Comparison of ENCODE assay signal across 15 cellular contexts in the genomic region with DNA sequence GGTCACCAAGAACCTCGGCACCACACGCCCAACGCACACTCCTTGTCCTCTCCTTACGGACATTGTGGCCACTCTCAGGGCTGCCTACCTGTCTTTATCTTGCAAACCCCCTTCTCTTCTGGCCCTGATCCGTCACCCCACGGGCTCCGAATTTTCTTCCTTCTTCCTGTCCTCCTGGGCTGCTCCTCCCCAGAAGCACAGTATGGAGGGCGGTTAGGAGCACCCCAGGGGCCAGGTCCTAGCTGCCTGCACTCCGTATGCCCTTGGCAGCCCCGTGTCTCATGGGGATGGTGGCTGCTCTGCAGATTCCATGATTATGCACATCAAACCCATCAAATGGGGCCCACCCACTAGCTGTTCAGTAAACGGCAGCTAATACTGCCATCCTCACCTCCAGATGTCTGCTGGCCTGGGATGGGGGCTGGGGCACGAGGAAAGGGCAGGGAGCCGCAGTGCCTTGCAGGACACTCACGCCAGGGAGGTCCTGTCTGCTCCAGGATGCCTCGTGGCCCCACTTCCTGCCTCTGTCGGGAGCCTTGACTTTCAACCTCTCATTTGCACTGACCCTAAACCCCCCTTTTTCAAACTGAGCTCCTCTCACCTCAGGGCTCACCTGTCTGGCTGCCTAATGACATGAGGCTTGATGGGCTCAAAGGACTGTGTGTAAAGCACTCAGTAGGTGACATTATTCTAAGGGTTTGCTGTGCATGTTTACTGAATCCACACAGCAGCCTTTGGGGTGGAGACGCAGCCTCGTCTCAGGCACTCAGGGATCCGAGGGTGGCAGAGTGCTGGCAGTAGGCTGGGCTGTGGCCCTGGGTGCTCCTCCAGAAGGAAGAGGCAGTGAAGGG.
"Had no signal": no experiment of that assay in that cellular context is flagged by ENCODE, and none has a peak within 500 bp of the region (broad histone marks: within the 10 kb centered on the region; RNA-seq: fewer than 3 reads in every experiment).

No MANE protein-coding gene starts in this region.

- H3K27ac Mint-ChIP-seq: endodermal cell, memory B cell had no signal

- H3K4me1 ChIP-seq: left lung, prostate gland, right lobe of liver had no signal

- H3K27me3 ChIP-seq: right lobe of liver had no signal

- H3K9me3 ChIP-seq: prostate gland had no signal

- ATAC-seq: heart left ventricle; left lung; mucosa of descending colon; naive thymus-derived CD8-positive, alpha-beta T cell; right lobe of liver had no signal

- DNase-seq: activated CD4-positive, alpha-beta T cell treated with anti-CD3 and anti-CD28 coated beads, Interleukin-2, amount 50 U/mL, for 1 hour; activated CD8-positive, alpha-beta memory T cell treated with anti-CD3 and anti-CD28 coated beads for 24 hours; activated T-cell treated with anti-CD3 and anti-CD28 coated beads for 4 hours; endodermal cell; occipital lobe; stimulated activated CD4-positive, alpha-beta T cell treated with anti-CD3 and anti-CD28 coated beads, Interleukin-1b, Interleukin-23, amount 100 ng/mL, for 48 hours; T-helper 2 cell had no signal

- H3K4me1 Mint-ChIP-seq: endodermal cell had no signal

- H3K4me3 ChIP-seq: dorsolateral prefrontal cortex, heart left ventricle, left lung, mucosa of descending colon, prostate gland, right lobe of liver had no signal

- H3K27ac ChIP-seq: dorsolateral prefrontal cortex, heart left ventricle, left lung, prostate gland, right lobe of liver had no signal

- H3K4me3 Mint-ChIP-seq: endodermal cell; memory B cell; naive thymus-derived CD8-positive, alpha-beta T cell had no signal

- H3K36me3 ChIP-seq: heart left ventricle, left lung, prostate gland, right lobe of liver had no signal
